In genomic region chr22:23142546-23143105, GRCh38 we compare ENCODE assay signal across 9 cellular contexts. TPM values are rescaled to one million over a fixed set of nuclear protein-coding genes. Genes with fewer than 3 reads are reported as not detected.
DNase-seq lines count a peak whose midpoint lies in the region; ATAC-seq and TF ChIP-seq lines count a peak whose summit lies in the region.
"Had no signal": no experiment of that assay in that cellular context is flagged by ENCODE, and none has a peak within 500 bp of the region (broad histone marks: within the 10 kb centered on the region; RNA-seq: fewer than 3 reads in every experiment).

No MANE protein-coding gene starts in this region.

- no peaks in the 10 kb centered on the region for H3K27me3 Mint-ChIP-seq in CD4-positive, alpha-beta T cell

- H3K9me2 ChIP-seq in OCI-LY1 (ENCODE audit: low read depth, low read length) (no peaks in the 10 kb centered on the region), neural cell (ENCODE audit: insufficient read depth, low read length) (no peaks in the 10 kb centered on the region)

- no peak for TF ChIP-seq EP300 in neural cell (conservative IDR thresholded peaks at IDR 0.05; ENCODE audit: poor library complexity, severe bottlenecking)

- H3K9me3 ChIP-seq in CD4-positive, alpha-beta T cell (ENCODE audit: control insufficient read depth, low read length) = no peaks in the 10 kb centered on the region
- H3K9me3 ChIP-seq in OCI-LY1 (ENCODE audit: low read length) = no peaks in the 10 kb centered on the region
- no peaks in the 10 kb centered on the region for H3K9me3 ChIP-seq in duodenal mucosa (ENCODE audit: control insufficient read depth in 1 of 2, low read length in 2 of 2)
- H3K9me3 ChIP-seq in neural cell (ENCODE audit: low read length) = no peaks in the 10 kb centered on the region
- H3K9me3 ChIP-seq in tibial artery = no peaks in the 10 kb centered on the region

- H2AFZ ChIP-seq in OCI-LY1 (ENCODE audit: low read length) = no peak overlapping the region
- H2AFZ ChIP-seq in neural cell (ENCODE audit: low read depth, low read length) = no peak overlapping the region

- peaks cover 72% of the 10 kb centered on the region for H3K4me1 Mint-ChIP-seq in CD4-positive, alpha-beta T cell (ENCODE audit: low read depth)

- H3K36me3 ChIP-seq in OCI-LY1 (ENCODE audit: insufficient read depth, low read length) (no peaks in the 10 kb centered on the region), duodenal mucosa (ENCODE audit: control insufficient read depth in 1 of 2, insufficient read depth in 2 of 2, low read length in 2 of 2) (no peaks in the 10 kb centered on the region), neural cell (ENCODE audit: insufficient read depth, low read length) (no peaks in the 10 kb centered on the region), tibial artery (no peaks in the 10 kb centered on the region)

- ATAC-seq in CD4-positive, alpha-beta T cell (ENCODE audit: poor library complexity) = no peak
- no peak for ATAC-seq in HG03139 (IDR thresholded peaks at IDR 0.05; ENCODE audit: unreplicated experiment)
- ATAC-seq in GM18511 (IDR thresholded peaks at IDR 0.05; ENCODE audit: unreplicated experiment) = no peak
- ATAC-seq in HG02885 (IDR thresholded peaks at IDR 0.05; ENCODE audit: poor library complexity, unreplicated experiment) = no peak

- peak overlapping the region; percentile 74 for H3K4me3 Mint-ChIP-seq in CD4-positive, alpha-beta T cell

- intact Hi-C loops in CD4-positive, alpha-beta T cell (cut with DNase I, micrococcal nuclease) = loop anchor here (2.0 to 10.0 kb wide), 5 partner anchors 38 to 1412 kb away; partner anchors contain the start of genes BCR (in 2 of the 2), GNAZ (in 1 of the 2), GUCD1 (in 1 of the 2) and RGL4 (in 1 of the 2)
- intact Hi-C loops in tibial artery (cut with DNase I; ENCODE audit: low total_unique reads) = no loop called here

- H3F3A ChIP-seq in OCI-LY1 (ENCODE audit: insufficient read depth, low read length) (0 out of 2 replicates have a peak, but pooled peaks cover 3% of the 10 kb centered on the region), neural cell (ENCODE audit: insufficient read depth, low read length, poor library complexity, severe bottlenecking) (peaks cover 4% of the 10 kb centered on the region)

- H3K27ac Mint-ChIP-seq in CD4-positive, alpha-beta T cell = peak overlapping the region; percentile 85

- TF ChIP-seq CTCF in CD4-positive, alpha-beta T cell (IDR thresholded peaks at IDR 0.05) = no peak
- TF ChIP-seq CTCF in OCI-LY1 (IDR thresholded peaks at IDR 0.05; ENCODE audit: low read length) (no peak), neural cell (IDR thresholded peaks at IDR 0.05; ENCODE audit: poor library complexity, severe bottlenecking) (no peak), tibial artery (IDR thresholded peaks at IDR 0.05) (no peak)

- no peaks in the 10 kb centered on the region for H3K36me3 Mint-ChIP-seq in CD4-positive, alpha-beta T cell (ENCODE audit: low read depth)

- no peak for TF ChIP-seq RAD21 in neural cell (conservative IDR thresholded peaks at IDR 0.05)

- peaks cover 74% of the 10 kb centered on the region for H3K4me1 ChIP-seq in OCI-LY1 (ENCODE audit: insufficient read depth, low read length, severe bottlenecking)
- peaks cover 28 to 30% of the 10 kb centered on the region in 2 donors for H3K4me1 ChIP-seq in duodenal mucosa (ENCODE audit: control insufficient read depth in 1 of 2, insufficient read depth in 2 of 2, low read length in 2 of 2)
- peaks cover 0 to 47% (median 19%) of the 10 kb centered on the region in 4 donors for H3K4me1 ChIP-seq in tibial artery

- DNase-seq in CD4-positive, alpha-beta T cell = no peak
- no peak for DNase-seq in tibial artery

- H3K27me3 ChIP-seq in CD4-positive, alpha-beta T cell (ENCODE audit: control insufficient read depth, insufficient read depth, low read length) = no peaks in the 10 kb centered on the region
- H3K27me3 ChIP-seq in OCI-LY1 (ENCODE audit: insufficient read depth, low read length) = no peaks in the 10 kb centered on the region
- no peaks in the 10 kb centered on the region for H3K27me3 ChIP-seq in duodenal mucosa (ENCODE audit: control insufficient read depth in 1 of 2, insufficient read depth in 2 of 2, low read length in 2 of 2)
- no peaks in the 10 kb centered on the region for H3K27me3 ChIP-seq in neural cell (ENCODE audit: insufficient read depth, low read depth, low read length)
- H3K27me3 ChIP-seq in tibial artery = no peaks in the 10 kb centered on the region

- H3K9ac ChIP-seq in OCI-LY1 (ENCODE audit: low read length) (peak overlapping the region; percentile 53; the same call in 1 of the 2 replicates), duodenal mucosa (ENCODE audit: low read depth in 1 of 2, low read length in 2 of 2) (peak overlapping the region in 1 of 2 donors; percentile 64), neural cell (ENCODE audit: low read length) (peak overlapping the region; percentile 43)

- POLR2A ChIA-PET in CD4-positive, alpha-beta T cell (lab: Charles Lee) = interaction anchor here (0.8 to 1.0 kb wide), 2 partner anchors 10 to 36 kb away, joined by 4 to 5 read pairs; no protein-coding TSS in a partner anchor

- CTCF ChIA-PET in CD4-positive, alpha-beta T cell (lab: Charles Lee) = no interaction called here

- H3K27ac ChIP-seq in CD4-positive, alpha-beta T cell (ENCODE audit: low read depth, low read length) = no peak overlapping the region
- peak overlapping the region; percentile 88 for H3K27ac ChIP-seq in OCI-LY1 (ENCODE audit: low read depth, low read length, poor library complexity, severe bottlenecking)
- H3K27ac ChIP-seq in duodenal mucosa (ENCODE audit: low read depth, low read length) = peak overlapping the region; percentile 87
- H3K27ac ChIP-seq in neural cell (ENCODE audit: low read length) = peak overlapping the region; percentile 88
- H3K27ac ChIP-seq in tibial artery = no peak overlapping the region

- H3K9me3 Mint-ChIP-seq in CD4-positive, alpha-beta T cell = no peaks in the 10 kb centered on the region

- peak overlapping the region; percentile 56 for H3K4me3 ChIP-seq in OCI-LY1 (ENCODE audit: low read depth, low read length, poor library complexity, severe bottlenecking)
- H3K4me3 ChIP-seq in duodenal mucosa (ENCODE audit: low read depth in 1 of 2, low read length in 2 of 2) = peak overlapping the region in 1 of 2 donors; percentile 63
- H3K4me3 ChIP-seq in neural cell (ENCODE audit: low read length) = peak overlapping the region; percentile 65
- no peak overlapping the region for H3K4me3 ChIP-seq in tibial artery

- H3K79me2 ChIP-seq in OCI-LY1 (ENCODE audit: insufficient read depth, low read length) (no peaks in the 10 kb centered on the region), neural cell (replicated peaks; ENCODE audit: insufficient read depth, low read length) (peaks cover 5% of the 10 kb centered on the region)

- H4K20me1 ChIP-seq in OCI-LY1 (ENCODE audit: insufficient read depth, low read length) = no peaks in the 10 kb centered on the region
- no peaks in the 10 kb centered on the region for H4K20me1 ChIP-seq in neural cell (ENCODE audit: insufficient read depth)

- H3K4me2 ChIP-seq in OCI-LY1 (ENCODE audit: low read length) (peak overlapping the region; percentile 62), neural cell (ENCODE audit: low read length) (no peak overlapping the region)

TF ChIP-seq in neural cell, 6 proteins besides CTCF, POLR2A, EP300 and RAD21:
- TF ChIP-seq EZH2 (IDR thresholded peaks at IDR 0.05; ENCODE audit: borderline replicate concordance, insufficient read depth, low read length, poor library complexity, severe bottlenecking) (no peak), MXI1 (conservative IDR thresholded peaks at IDR 0.05; ENCODE audit: poor library complexity, severe bottlenecking) (no peak)

RNA-seq across cellular contexts. Expression of gene RSPH14, which starts 0.8 kb away (rescaled TPM):
- 1 to 10 TPM; 1.2 to 1.5 TPM for total RNA-seq in CD4-positive, alpha-beta T cell
- 2.8 and 4.3 TPM in 2 replicates for polyA plus RNA-seq in neural cell
- 1.7 and 5.2 TPM in 2 replicates for polyA minus RNA-seq in neural cell
- total RNA-seq: G401 had no signal

RNA-seq across cellular contexts. Expression of gene RAB36, which starts 2.7 kb away (rescaled TPM):
- under 1 TPM; 0.77 to 0.87 TPM for total RNA-seq in CD4-positive, alpha-beta T cell
- polyA plus RNA-seq in neural cell = 3.2 TPM in 2 replicates
- polyA minus RNA-seq in neural cell = 6.3 and 7.2 TPM in 2 replicates

RNA-seq across cellular contexts. Expression of gene BCR, which starts 37.7 kb away (rescaled TPM):
- 10 to 100 TPM; 60.0 to 64.8 TPM for total RNA-seq in CD4-positive, alpha-beta T cell
- polyA plus RNA-seq in neural cell = 53.6 and 57.5 TPM in 2 replicates
- polyA minus RNA-seq in neural cell = 103 and 118 TPM in 2 replicates

Comparison
In these comparisons a context has a peak if more than half of its experiments do, and no peak if none do; other contexts are left out.
1. H3K27ac ChIP-seq: peak in OCI-LY1 (single experiment), duodenal mucosa (single experiment) and neural cell (single experiment); none in CD4-positive, alpha-beta T cell (single experiment) and tibial artery (0 of 2).
2. H3K4me3 ChIP-seq: peak in OCI-LY1 (single experiment) and neural cell (single experiment); none in tibial artery (0 of 2).